Comparison of ENCODE assay signal across 15 cellular contexts in genomic region chr10:126867567-126868365, GRCh38. TPM values are rescaled to one million over a fixed set of nuclear protein-coding genes. Genes with fewer than 3 reads are reported as not detected.
A peak's percentile ranks its signal among the peaks of the same experiment; 100 is the strongest.
DNase-seq lines count a peak whose midpoint lies in the region; ATAC-seq lines count a peak whose summit lies in the region.
"Had no signal": no experiment of that assay in that cellular context is flagged by ENCODE, and none has a peak within 500 bp of the region (broad histone marks: within the 10 kb centered on the region; RNA-seq: fewer than 3 reads in every experiment).

No MANE protein-coding gene starts in this region.

- peaks cover 7% of the 10 kb centered on the region for H3K9me3 Mint-ChIP-seq in activated naive CD8-positive, alpha-beta T cell treated with anti-CD3 and anti-CD28 coated beads, Interleukin-2, amount 50 U/mL, for 24 hours

- H3K79me2 ChIP-seq in ACC112 (ENCODE audit: control insufficient read depth, insufficient read depth, low read length, unreplicated experiment): no peaks in the 10 kb centered on the region

- H3K36me3 Mint-ChIP-seq in activated naive CD8-positive, alpha-beta T cell treated with anti-CD3 and anti-CD28 coated beads, Interleukin-2, amount 50 U/mL, for 24 hours (ENCODE audit: low read depth): no peaks in the 10 kb centered on the region
- H3K36me3 Mint-ChIP-seq: activated naive CD4-positive, alpha-beta T cell treated with anti-CD3 and anti-CD28 coated beads, Interleukin-2, amount 10 ng/mL, durations not matched to agents 7 days and 5 days had no signal

- no peak overlapping the region for H2AFZ ChIP-seq in ACC112 (ENCODE audit: low read length, unreplicated experiment)

- H3K36me3 ChIP-seq in ACC112 (ENCODE audit: insufficient read depth, low read length): no peaks in the 10 kb centered on the region

- no peak overlapping the region for H3K4me3 Mint-ChIP-seq in activated naive CD8-positive, alpha-beta T cell treated with anti-CD3 and anti-CD28 coated beads, Interleukin-2, amount 50 U/mL, for 24 hours
- H3K4me3 Mint-ChIP-seq: activated naive CD4-positive, alpha-beta T cell treated with anti-CD3 and anti-CD28 coated beads, Interleukin-2, amount 10 ng/mL, durations not matched to agents 7 days and 5 days had no signal

- H3K4me3 ChIP-seq in ACC112 (ENCODE audit: low read depth, low read length): no peak overlapping the region
- H3K4me3 ChIP-seq: K562 had no signal

- H3K4me1 Mint-ChIP-seq in activated naive CD8-positive, alpha-beta T cell treated with anti-CD3 and anti-CD28 coated beads, Interleukin-2, amount 50 U/mL, for 24 hours: no peaks in the 10 kb centered on the region
- H3K4me1 Mint-ChIP-seq: activated naive CD4-positive, alpha-beta T cell treated with anti-CD3 and anti-CD28 coated beads, Interleukin-2, amount 10 ng/mL, durations not matched to agents 7 days and 5 days had no signal

- no peaks in the 10 kb centered on the region for H3K27me3 ChIP-seq in ACC112 (ENCODE audit: insufficient read depth, low read length)

- peak; percentile 25 for DNase-seq in H4 (ENCODE audit: low spot score)
- DNase-seq in astrocyte of the hippocampus (ENCODE audit: low read depth, low spot score): peak; percentile 98
- DNase-seq in iris pigment epithelial cell (ENCODE audit: low read depth): peak; percentile 74
- no peak for DNase-seq in cardiac septum (ENCODE audit: low spot score)
- DNase-seq in activated CD4-positive, CD25-positive, alpha-beta regulatory T cell treated with anti-CD3 and anti-CD28 coated beads, Interleukin-2, amount 50 U/mL, for 72 hours: no peak
- no peak for DNase-seq in activated naive CD8-positive, alpha-beta T cell treated with anti-CD3 and anti-CD28 coated beads, Interleukin-2, amount 50 U/mL, for 24 hours
- DNase-seq: activated naive CD4-positive, alpha-beta T cell treated with anti-CD3 and anti-CD28 coated beads, Interleukin-2, amount 10 ng/mL, durations not matched to agents 7 days and 5 days; DMS79 treated with DMSO at 0.1 percent for 48 hours; erythroblast; NCI-H1417; OCI-M1; small intestine had no signal

- ATAC-seq in HG02763 (IDR thresholded peaks at IDR 0.05; ENCODE audit: unreplicated experiment): no peak
- no peak for ATAC-seq in activated naive CD8-positive, alpha-beta T cell treated with anti-CD3 and anti-CD28 coated beads, Interleukin-2, amount 50 U/mL, for 24 hours
- ATAC-seq: K562 had no signal

- H3K4me1 ChIP-seq in ACC112 (ENCODE audit: control insufficient read depth, insufficient read depth, low read length, unreplicated experiment): peaks cover 8% of the 10 kb centered on the region

- intact Hi-C loops in cardiac septum (cut with DNase I): no loop called here

- H3K27ac Mint-ChIP-seq in activated naive CD8-positive, alpha-beta T cell treated with anti-CD3 and anti-CD28 coated beads, Interleukin-2, amount 50 U/mL, for 24 hours: no peak overlapping the region
- H3K27ac Mint-ChIP-seq: activated naive CD4-positive, alpha-beta T cell treated with anti-CD3 and anti-CD28 coated beads, Interleukin-2, amount 10 ng/mL, durations not matched to agents 7 days and 5 days had no signal

- peak overlapping the region; percentile 62 for H3K27ac ChIP-seq in ACC112 (ENCODE audit: low read depth, low read length)

- H3K27me3 Mint-ChIP-seq in activated naive CD8-positive, alpha-beta T cell treated with anti-CD3 and anti-CD28 coated beads, Interleukin-2, amount 50 U/mL, for 24 hours: no peaks in the 10 kb centered on the region
- H3K27me3 Mint-ChIP-seq: activated naive CD4-positive, alpha-beta T cell treated with anti-CD3 and anti-CD28 coated beads, Interleukin-2, amount 10 ng/mL, durations not matched to agents 7 days and 5 days had no signal

RNA-seq across cellular contexts. Expression of gene DOCK1, which starts 37.5 kb away (rescaled TPM):
- total RNA-seq in H4 (2014; rRNA removed; shearing (Covaris generic)): 28.9 and 34.4 TPM in 2 replicates
- total RNA-seq in cardiac septum: 31.2 TPM

Comparison
In these comparisons a context has a peak if more than half of its experiments do, and no peak if none do; other contexts are left out.
1. DNase-seq: peak in H4 (single experiment), astrocyte of the hippocampus (single experiment) and iris pigment epithelial cell (single experiment); none in cardiac septum (single experiment), activated CD4-positive, CD25-positive, alpha-beta regulatory T cell treated with anti-CD3 and anti-CD28 coated beads, Interleukin-2, amount 50 U/mL, for 72 hours (single experiment) and activated naive CD8-positive, alpha-beta T cell treated with anti-CD3 and anti-CD28 coated beads, Interleukin-2, amount 50 U/mL, for 24 hours (single experiment).